8 cellular contexts compared by ENCODE assay signal in genomic region chr1:52365746-52366516, GRCh38. TPM values are rescaled to one million over a fixed set of nuclear protein-coding genes. Genes with fewer than 3 reads are reported as not detected.
DNase-seq lines count a peak whose midpoint lies in the region; ATAC-seq and TF ChIP-seq lines count a peak whose summit lies in the region.

CC2D1B (minus strand) TSS chr1:52366205; CDS start chr1:52364620, 1,585 bp downstream.

- peaks cover 21% of the 10 kb centered on the region for H3K4me1 ChIP-seq in GM23338 (ENCODE audit: insufficient read depth)
- peaks cover 15 to 20% of the 10 kb centered on the region in 2 donors for H3K4me1 ChIP-seq in naive thymus-derived CD4-positive, alpha-beta T cell (ENCODE audit: control insufficient read depth in 2 of 2, insufficient read depth in 2 of 2, low read length in 2 of 2)

- no peaks in the 10 kb centered on the region for H3K9me2 ChIP-seq in GM23338 (ENCODE audit: insufficient read depth)

- DNase-seq in EH (ENCODE audit: low read depth), result peak; percentile 98
- DNase-seq in GM23338 (ENCODE audit: low spot score), result peak; percentile 98
- peak; percentile 93 for DNase-seq in LHCN-M2 (ENCODE audit: low read depth)
- peak; percentile 100 for DNase-seq in RPMI8226
- peak; percentile 98 to 100 for DNase-seq in activated T-helper 1 cell treated with anti-CD3 and anti-CD28 coated beads, Interleukin-2, amount 50 U/mL, for 16 hours (ENCODE audit: low read depth in 1 of 2, low spot score in 1 of 2)
- peak; percentile 95 for DNase-seq in fibroblast of gingiva (ENCODE audit: low read depth)
- peak; percentile 97 to 100 (median 99) for DNase-seq in naive thymus-derived CD4-positive, alpha-beta T cell
- DNase-seq in stimulated activated naive B cell treated with anti-CD40 and anti-IgM and Interleukin-4, amounts not matched to agents 10 μg/mL and 1 μg/mL and 100 μg/mL, for 72 hours, result peak; percentile 100

- H3K9me3 ChIP-seq in naive thymus-derived CD4-positive, alpha-beta T cell (ENCODE audit: control insufficient read depth in 2 of 3, low read length in 3 of 3), result no peaks in the 10 kb centered on the region

- H3F3A ChIP-seq in GM23338 (replicated peaks; ENCODE audit: low read depth), result no peaks in the 10 kb centered on the region; the same call in 1 of the 2 replicates

- peak within 1 kb of the TSS; percentile 98 for H3K27ac Mint-ChIP-seq in GM23338
- peak within 1 kb of the TSS; percentile 89 to 97 (median 94) for H3K27ac Mint-ChIP-seq in naive thymus-derived CD4-positive, alpha-beta T cell
- H3K27ac Mint-ChIP-seq in stimulated activated naive B cell treated with anti-CD40 and anti-IgM and Interleukin-4, amounts not matched to agents 10 μg/mL and 1 μg/mL and 100 μg/mL, for 72 hours, result peak within 1 kb of the TSS; percentile 96

- ATAC-seq in GM23338, result peak; percentile 90
- peak; percentile 90 for ATAC-seq in naive thymus-derived CD4-positive, alpha-beta T cell
- peak; percentile 95 to 96 for ATAC-seq in stimulated activated naive B cell treated with anti-CD40 and anti-IgM and Interleukin-4, amounts not matched to agents 10 μg/mL and 1 μg/mL and 100 μg/mL, for 72 hours (replicated peaks)

- peak within 1 kb of the TSS; percentile 96 for H3K4me3 Mint-ChIP-seq in GM23338
- H3K4me3 Mint-ChIP-seq in naive thymus-derived CD4-positive, alpha-beta T cell, result peak within 1 kb of the TSS; percentile 85 to 98 (median 94)
- peak within 1 kb of the TSS; percentile 93 for H3K4me3 Mint-ChIP-seq in stimulated activated naive B cell treated with anti-CD40 and anti-IgM and Interleukin-4, amounts not matched to agents 10 μg/mL and 1 μg/mL and 100 μg/mL, for 72 hours

- POLR2A ChIA-PET in naive thymus-derived CD4-positive, alpha-beta T cell (lab: Charles Lee), result interaction anchor here (0.6 to 5.2 kb wide), 13 partner anchors 12 to 487 kb away, joined by 3 to 68 read pairs (median 4); partner anchors contain the start of genes ORC1, PRPF38A, SHISAL2A and TUT4

- no peak for TF ChIP-seq CTCF in GM23338 (conservative IDR thresholded peaks at IDR 0.05; ENCODE audit: low read depth in 2 of 2)

- peaks cover 22% of the 10 kb centered on the region; the same call in 2 of the 3 replicates for H3K4me1 Mint-ChIP-seq in GM23338
- peaks cover 26 to 65% (median 51%) of the 10 kb centered on the region in 7 donors for H3K4me1 Mint-ChIP-seq in naive thymus-derived CD4-positive, alpha-beta T cell
- peaks cover 11 to 39% of the 10 kb centered on the region in 2 donors for H3K4me1 Mint-ChIP-seq in stimulated activated naive B cell treated with anti-CD40 and anti-IgM and Interleukin-4, amounts not matched to agents 10 μg/mL and 1 μg/mL and 100 μg/mL, for 72 hours

- no peaks in the 10 kb centered on the region for H3K9me3 Mint-ChIP-seq in GM23338
- H3K9me3 Mint-ChIP-seq in naive thymus-derived CD4-positive, alpha-beta T cell, result no peaks in the 10 kb centered on the region
- H3K9me3 Mint-ChIP-seq in stimulated activated naive B cell treated with anti-CD40 and anti-IgM and Interleukin-4, amounts not matched to agents 10 μg/mL and 1 μg/mL and 100 μg/mL, for 72 hours, result no peaks in the 10 kb centered on the region

- H3K27me3 Mint-ChIP-seq in GM23338 (ENCODE audit: insufficient read depth, low read depth, poor library complexity), result peaks cover 18% of the 10 kb centered on the region
- no peaks in the 10 kb centered on the region for H3K27me3 Mint-ChIP-seq in naive thymus-derived CD4-positive, alpha-beta T cell
- H3K27me3 Mint-ChIP-seq in stimulated activated naive B cell treated with anti-CD40 and anti-IgM and Interleukin-4, amounts not matched to agents 10 μg/mL and 1 μg/mL and 100 μg/mL, for 72 hours, result peaks cover 4 to 6% of the 10 kb centered on the region in 2 donors

- intact Hi-C loops in naive thymus-derived CD4-positive, alpha-beta T cell (cut with micrococcal nuclease), result loop anchor here (1.0 to 10.0 kb wide), 25 partner anchors 38 to 1686 kb away; partner anchors contain the start of genes CPT2 (in 2 of the 2), ECHDC2 (in 2 of the 2), ORC1 (in 2 of the 2) and PRPF38A (in 2 of the 2)

- peak within 1 kb of the TSS; percentile 95 for H3K4me3 ChIP-seq in GM23338
- H3K4me3 ChIP-seq in naive thymus-derived CD4-positive, alpha-beta T cell (ENCODE audit: low read length), result peak within 1 kb of the TSS; percentile 67

- peak within 1 kb of the TSS; percentile 88 for H3K4me2 ChIP-seq in GM23338

- peaks cover 11% of the 10 kb centered on the region; the same call in 1 of the 2 replicates for H3K79me2 ChIP-seq in GM23338 (replicated peaks; ENCODE audit: insufficient read depth)

- H3K36me3 ChIP-seq in GM23338 (ENCODE audit: insufficient read depth), result peaks cover 6% of the 10 kb centered on the region; the same call in 1 of the 2 replicates
- peaks cover 8 to 25% (median 14%) of the 10 kb centered on the region in 3 experiments for H3K36me3 ChIP-seq in naive thymus-derived CD4-positive, alpha-beta T cell (ENCODE audit: control insufficient read depth in 2 of 3, insufficient read depth in 3 of 3, low read length in 3 of 3)

- peak within 1 kb of the TSS; percentile 93 for H3K27ac ChIP-seq in GM23338 (ENCODE audit: low read depth)
- H3K27ac ChIP-seq in naive thymus-derived CD4-positive, alpha-beta T cell (ENCODE audit: low read depth, low read length), result peak within 1 kb of the TSS; percentile 95

- H3K36me3 Mint-ChIP-seq in GM23338 (ENCODE audit: low read depth), result peaks cover 26% of the 10 kb centered on the region
- peaks cover 0 to 20% (median 10%) of the 10 kb centered on the region in 5 donors for H3K36me3 Mint-ChIP-seq in naive thymus-derived CD4-positive, alpha-beta T cell
- peaks cover 27 to 34% of the 10 kb centered on the region in 2 donors for H3K36me3 Mint-ChIP-seq in stimulated activated naive B cell treated with anti-CD40 and anti-IgM and Interleukin-4, amounts not matched to agents 10 μg/mL and 1 μg/mL and 100 μg/mL, for 72 hours

- no peaks in the 10 kb centered on the region for H4K20me1 ChIP-seq in GM23338 (replicated peaks; ENCODE audit: insufficient read depth)

- H3K27me3 ChIP-seq in GM23338 (ENCODE audit: insufficient read depth), result no peaks in the 10 kb centered on the region
- H3K27me3 ChIP-seq in naive thymus-derived CD4-positive, alpha-beta T cell (ENCODE audit: control insufficient read depth in 2 of 2, insufficient read depth in 2 of 2, low read length in 2 of 2), result no peaks in the 10 kb centered on the region

- peak within 1 kb of the TSS; percentile 97 for H2AFZ ChIP-seq in GM23338

- CTCF ChIA-PET in naive thymus-derived CD4-positive, alpha-beta T cell (lab: Charles Lee), result interaction anchor here (0.5 to 1.3 kb wide), 3 partner anchors 17 to 360 kb away, joined by 3 to 6 read pairs (median 3); no protein-coding TSS in a partner anchor

TF ChIP-seq in GM23338, 12 proteins besides CTCF, POLR2A, EP300 and RAD21:
- TF ChIP-seq ETS1 (IDR thresholded peaks at IDR 0.05) (0 out of 2 replicates have a peak, but pooled peaks have one; percentile 40), POLR2AphosphoS5 (IDR thresholded peaks at IDR 0.05; ENCODE audit: low read depth) (peak; percentile 93), CREB1 (CRISPR knock-in tag; IDR thresholded peaks at IDR 0.05; ENCODE audit: low read depth) (no peak), STAT1 (IDR thresholded peaks at IDR 0.05; ENCODE audit: unreplicated experiment) (no peak), REST (IDR thresholded peaks at IDR 0.05; ENCODE audit: unreplicated experiment) (no peak), ZNF114 (CRISPR knock-in tag; IDR thresholded peaks at IDR 0.05) (no peak), NANOG (IDR thresholded peaks at IDR 0.05; ENCODE audit: borderline replicate concordance) (no peak), ZNF331 (CRISPR knock-in tag; IDR thresholded peaks at IDR 0.05; ENCODE audit: low read depth) (no peak), EZH2phosphoT487 (IDR thresholded peaks at IDR 0.05; ENCODE audit: unreplicated experiment) (no peak), EZH2 (IDR thresholded peaks at IDR 0.05; ENCODE audit: low read depth, unreplicated experiment) (no peak)
TF ChIP-seq in GM23338: peak in this region for 2.

RNA-seq across cellular contexts. Expression of gene CC2D1B, which starts in this region (rescaled TPM):
- total RNA-seq in GM23338 (2014; rRNA removed; shearing (Covaris generic)), result 11.3 and 13.1 TPM in 2 replicates
- polyA plus RNA-seq in GM23338 (2016; fragmentation: Nextera tagmentation; extraction: Ambion mirVana), result 5.7 and 6.0 TPM in 2 replicates
- 46.3 and 46.4 TPM in 2 replicates for total RNA-seq in LHCN-M2 (2014; rRNA removed)
- 27.2 TPM for polyA plus RNA-seq in LHCN-M2 (2012)
- 10 to 100 TPM; 44.5 to 91.2 (median 58.3) TPM for total RNA-seq in naive thymus-derived CD4-positive, alpha-beta T cell
- polyA plus RNA-seq in naive thymus-derived CD4-positive, alpha-beta T cell, result 10 to 100 TPM in 1 of 2 donors, 1 to 10 TPM in 1; 5.2 to 16.7 TPM

Comparison
In these comparisons a context has a peak if more than half of its experiments do, and no peak if none do; other contexts are left out.
1. Peak in every context shown above with its lines: DNase-seq, ATAC-seq, H3K4me3 ChIP-seq and H3K27ac ChIP-seq.